In the genomic region with DNA sequence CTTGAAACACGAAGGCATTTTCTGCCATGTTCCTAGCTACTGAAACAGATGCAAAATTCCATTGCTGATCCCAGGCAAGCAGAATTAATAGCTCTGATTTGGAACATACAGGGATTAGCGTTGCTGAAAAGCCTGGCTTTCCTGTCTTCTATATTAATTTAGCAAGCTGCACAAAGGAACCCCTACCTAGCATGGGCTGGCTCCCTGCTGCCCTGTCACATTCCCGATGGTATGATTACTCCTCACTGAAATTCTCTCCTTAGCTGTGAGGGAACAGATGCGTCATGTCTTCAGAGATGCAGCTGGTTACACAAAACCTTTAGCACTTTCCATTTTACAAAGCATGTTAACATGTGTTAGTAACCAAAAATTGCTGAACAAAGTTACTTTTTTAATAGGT, we compare ENCODE assay signal across 1 cellular context.
TF ChIP-seq lines count a peak whose summit lies in the region.

No MANE protein-coding gene starts in this region.

TF ChIP-seq in H1, 55 proteins besides CTCF, POLR2A, EP300 and RAD21:
- TF ChIP-seq, protein P1, sequence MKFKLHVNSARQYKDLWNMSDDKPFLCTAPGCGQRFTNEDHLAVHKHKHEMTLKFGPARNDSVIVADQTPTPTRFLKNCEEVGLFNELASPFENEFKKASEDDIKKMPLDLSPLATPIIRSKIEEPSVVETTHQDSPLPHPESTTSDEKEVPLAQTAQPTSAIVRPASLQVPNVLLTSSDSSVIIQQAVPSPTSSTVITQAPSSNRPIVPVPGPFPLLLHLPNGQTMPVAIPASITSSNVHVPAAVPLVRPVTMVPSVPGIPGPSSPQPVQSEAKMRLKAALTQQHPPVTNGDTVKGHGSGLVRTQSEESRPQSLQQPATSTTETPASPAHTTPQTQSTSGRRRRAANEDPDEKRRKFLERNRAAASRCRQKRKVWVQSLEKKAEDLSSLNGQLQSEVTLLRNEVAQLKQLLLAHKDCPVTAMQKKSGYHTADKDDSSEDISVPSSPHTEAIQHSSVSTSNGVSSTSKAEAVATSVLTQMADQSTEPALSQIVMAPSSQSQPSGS (IDR thresholded peaks at IDR 0.05; ENCODE audit: low read length), result no peak
- TF ChIP-seq GABPA (IDR thresholded peaks at IDR 0.05; ENCODE audit: borderline replicate concordance, insufficient read depth, low read length) (no peak), KDM5A (IDR thresholded peaks at IDR 0.05; ENCODE audit: low read length) (no peak), NANOG (IDR thresholded peaks at IDR 0.05; ENCODE audit: insufficient read depth, low read depth, low read length, poor library complexity, severe bottlenecking) (no peak), JUN (IDR thresholded peaks at IDR 0.05; ENCODE audit: low read depth, low read length) (no peak), SIX5 (IDR thresholded peaks at IDR 0.05; ENCODE audit: low read depth, low read length) (no peak), HDAC6 (IDR thresholded peaks at IDR 0.05; ENCODE audit: low read depth, low read length) (no peak), TBP (IDR thresholded peaks at IDR 0.05; ENCODE audit: low read depth, low read length) (no peak), TAF1 (IDR thresholded peaks at IDR 0.05; ENCODE audit: low read depth, low read length) (no peak), MAFK (IDR thresholded peaks at IDR 0.05; ENCODE audit: low read depth, low read length) (no peak), SIN3A (conservative IDR thresholded peaks at IDR 0.05 in 1 of 2, IDR thresholded peaks at IDR 0.05 in 1 of 2; ENCODE audit: low read depth in 1 of 2, low read length in 2 of 2) (no peak), KDM1A (IDR thresholded peaks at IDR 0.05; ENCODE audit: borderline replicate concordance, low read length) (no peak), RXRA (IDR thresholded peaks at IDR 0.05; ENCODE audit: insufficient read depth, low read depth, low read length) (no peak)
- TF ChIP-seq, protein P2, sequence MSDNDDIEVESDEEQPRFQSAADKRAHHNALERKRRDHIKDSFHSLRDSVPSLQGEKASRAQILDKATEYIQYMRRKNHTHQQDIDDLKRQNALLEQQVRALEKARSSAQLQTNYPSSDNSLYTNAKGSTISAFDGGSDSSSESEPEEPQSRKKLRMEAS (IDR thresholded peaks at IDR 0.05), result no peak
- TF ChIP-seq, protein P3, sequence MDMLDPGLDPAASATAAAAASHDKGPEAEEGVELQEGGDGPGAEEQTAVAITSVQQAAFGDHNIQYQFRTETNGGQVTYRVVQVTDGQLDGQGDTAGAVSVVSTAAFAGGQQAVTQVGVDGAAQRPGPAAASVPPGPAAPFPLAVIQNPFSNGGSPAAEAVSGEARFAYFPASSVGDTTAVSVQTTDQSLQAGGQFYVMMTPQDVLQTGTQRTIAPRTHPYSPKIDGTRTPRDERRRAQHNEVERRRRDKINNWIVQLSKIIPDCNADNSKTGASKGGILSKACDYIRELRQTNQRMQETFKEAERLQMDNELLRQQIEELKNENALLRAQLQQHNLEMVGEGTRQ (IDR thresholded peaks at IDR 0.05; ENCODE audit: low read length), result no peak
- TF ChIP-seq, protein P4, sequence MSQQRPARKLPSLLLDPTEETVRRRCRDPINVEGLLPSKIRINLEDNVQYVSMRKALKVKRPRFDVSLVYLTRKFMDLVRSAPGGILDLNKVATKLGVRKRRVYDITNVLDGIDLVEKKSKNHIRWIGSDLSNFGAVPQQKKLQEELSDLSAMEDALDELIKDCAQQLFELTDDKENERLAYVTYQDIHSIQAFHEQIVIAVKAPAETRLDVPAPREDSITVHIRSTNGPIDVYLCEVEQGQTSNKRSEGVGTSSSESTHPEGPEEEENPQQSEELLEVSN (IDR thresholded peaks at IDR 0.05), result no peak
